20 cellular contexts compared by ENCODE assay signal in genomic region chr13:67015976-67016600, GRCh38.
DNase-seq lines count a peak whose midpoint lies in the region; FAIRE-seq and TF ChIP-seq lines count a peak whose summit lies in the region.
"Had no signal": no experiment of that assay in that cellular context is flagged by ENCODE, and none has a peak within 500 bp of the region (broad histone marks: within the 10 kb centered on the region; RNA-seq: fewer than 3 reads in every experiment).

No MANE protein-coding gene starts in this region.

- POLR2A ChIA-PET in A673 (lab: Charles Lee; ENCODE audit: low non-redundant PET), result no interaction called here
- POLR2A ChIA-PET in HEK293 (lab: Yijun Ruan, JAX), result no interaction called here

- intact Hi-C loops in A673 (cut with micrococcal nuclease; ENCODE audit: unreplicated experiment), result no loop called here

- DNase-seq in A673 (ENCODE audit: low spot score), result peak; percentile 66
- no peak for DNase-seq in H54 (ENCODE audit: insufficient read length, low spot score)
- DNase-seq in MM.1S, result no peak
- DNase-seq in activated CD4-positive, alpha-beta T cell treated with anti-CD3 and anti-CD28 coated beads for 1 hour, result no peak
- DNase-seq: 8988T; C1 segment of cervical spinal cord; Calu3; CD4-positive, alpha-beta memory T cell; COR-L47; DMS53; DMS79 treated with DMSO at 0.1 percent for 48 hours; GM23248; H9 had no signal

- no peak overlapping the region for H3K4me3 ChIP-seq in A673 (ENCODE audit: low read depth, low read length, poor library complexity, severe bottlenecking)
- no peak overlapping the region for H3K4me3 ChIP-seq in HEK293 (ENCODE audit: low read depth, low read length)
- H3K4me3 ChIP-seq in OCI-LY1 (ENCODE audit: low read depth, low read length, poor library complexity, severe bottlenecking), result no peak overlapping the region
- H3K4me3 ChIP-seq in MM.1S (ENCODE audit: low read length), result no peak overlapping the region
- H3K4me3 ChIP-seq: A549, GM23248 had no signal

- no peaks in the 10 kb centered on the region for H4K20me1 ChIP-seq in OCI-LY1 (ENCODE audit: insufficient read depth, low read length)
- no peaks in the 10 kb centered on the region for H4K20me1 ChIP-seq in MM.1S (ENCODE audit: insufficient read depth, low read length)

- H3K4me1 ChIP-seq in A673 (ENCODE audit: insufficient read depth, low read length, poor library complexity, severe bottlenecking) (no peaks in the 10 kb centered on the region), HEK293 (ENCODE audit: control insufficient read depth, insufficient read depth, low read length) (no peaks in the 10 kb centered on the region), OCI-LY1 (ENCODE audit: insufficient read depth, low read length, severe bottlenecking) (peaks cover 26% of the 10 kb centered on the region), MM.1S (ENCODE audit: low read length) (no peaks in the 10 kb centered on the region)
- H3K4me1 ChIP-seq: A549 had no signal

- TF ChIP-seq CTCF in A673 (conservative IDR thresholded peaks at IDR 0.05; ENCODE audit: low read depth, low read length), result no peak
- TF ChIP-seq CTCF in HEK293 (tag by site-specific recombination; IDR thresholded peaks at IDR 0.05), result no peak
- TF ChIP-seq CTCF in OCI-LY1 (IDR thresholded peaks at IDR 0.05; ENCODE audit: low read length), result no peak
- no peak for TF ChIP-seq CTCF in MM.1S (IDR thresholded peaks at IDR 0.05; ENCODE audit: low read length)

- H2AFZ ChIP-seq in OCI-LY1 (ENCODE audit: low read length), result peak overlapping the region; percentile 15; the same call in 1 of the 2 replicates
- H2AFZ ChIP-seq in MM.1S (ENCODE audit: low read length), result no peak overlapping the region
- H2AFZ ChIP-seq: GM23248 had no signal

- H3K79me2 ChIP-seq in OCI-LY1 (ENCODE audit: insufficient read depth, low read length) (no peaks in the 10 kb centered on the region), MM.1S (ENCODE audit: low read length) (no peaks in the 10 kb centered on the region)

- H3K27ac ChIP-seq in A673 (ENCODE audit: low read depth, low read length, poor library complexity, severe bottlenecking) (no peak overlapping the region), HEK293 (ENCODE audit: extremely low read depth, low read depth, low read length) (no peak overlapping the region), OCI-LY1 (ENCODE audit: low read depth, low read length, poor library complexity, severe bottlenecking) (no peak overlapping the region), MM.1S (ENCODE audit: low read length) (no peak overlapping the region)
- H3K27ac ChIP-seq: A549, GM23248 had no signal

- BruUV-seq in A673 (replicated peaks; lab: Mats Ljungman, UMichigan), result no TSS peak

- CTCF ChIA-PET in A673 (lab: Charles Lee), result no interaction called here
- CTCF ChIA-PET in HEK293 (lab: Yijun Ruan, JAX), result no interaction called here

- H3K27me3 ChIP-seq in A673 (replicated peaks; ENCODE audit: insufficient read depth, low read depth, low read length, poor library complexity) (peaks cover 88% of the 10 kb centered on the region), OCI-LY1 (ENCODE audit: insufficient read depth, low read length) (no peaks in the 10 kb centered on the region), MM.1S (replicated peaks; ENCODE audit: insufficient read depth, low read length) (no peaks in the 10 kb centered on the region)

- no peaks in the 10 kb centered on the region for H3K36me3 ChIP-seq in A673 (ENCODE audit: insufficient read depth, low read length, poor library complexity, severe bottlenecking)
- H3K36me3 ChIP-seq in HEK293 (ENCODE audit: control insufficient read depth in 2 of 2, insufficient read depth in 1 of 2, low read length in 2 of 2), result no peaks in the 10 kb centered on the region
- H3K36me3 ChIP-seq in OCI-LY1 (ENCODE audit: insufficient read depth, low read length), result no peaks in the 10 kb centered on the region
- H3K36me3 ChIP-seq in MM.1S (replicated peaks; ENCODE audit: insufficient read depth, low read length), result no peaks in the 10 kb centered on the region

- FAIRE-seq in H54 (lab: Jason Lieb, UNC), result no peak
- FAIRE-seq: A549, G401.6, GM12892, GM19239, H1 had no signal

- H3K9ac ChIP-seq in OCI-LY1 (ENCODE audit: low read length), result no peak overlapping the region
- H3K9ac ChIP-seq in MM.1S (ENCODE audit: low read length), result no peak overlapping the region
- H3K9ac ChIP-seq: GM23248 had no signal

- no peak overlapping the region for H3K4me2 ChIP-seq in OCI-LY1 (ENCODE audit: low read length)
- no peak overlapping the region for H3K4me2 ChIP-seq in MM.1S (ENCODE audit: low read depth, low read length)
- H3K4me2 ChIP-seq: A549 had no signal

- no peaks in the 10 kb centered on the region for H3K9me3 ChIP-seq in A673 (ENCODE audit: low read depth, low read length, poor library complexity, severe bottlenecking)
- no peaks in the 10 kb centered on the region for H3K9me3 ChIP-seq in HEK293 (ENCODE audit: control insufficient read depth, insufficient read depth, low read depth, low read length)
- peaks cover 15% of the 10 kb centered on the region for H3K9me3 ChIP-seq in OCI-LY1 (ENCODE audit: low read length)
- H3K9me3 ChIP-seq in MM.1S (replicated peaks; ENCODE audit: insufficient read depth, low read length), result no peaks in the 10 kb centered on the region
- H3K9me3 ChIP-seq: A549 had no signal

- H3K9me2 ChIP-seq in OCI-LY1 (ENCODE audit: low read depth, low read length) (no peaks in the 10 kb centered on the region), MM.1S (replicated peaks; ENCODE audit: insufficient read depth, low read length) (no peaks in the 10 kb centered on the region)

- no peaks in the 10 kb centered on the region for H3F3A ChIP-seq in OCI-LY1 (ENCODE audit: insufficient read depth, low read length)
- H3F3A ChIP-seq in MM.1S (ENCODE audit: insufficient read depth, low read length), result no peaks in the 10 kb centered on the region

- no peak for TF ChIP-seq POLR2A in H54 (IDR thresholded peaks at IDR 0.05; ENCODE audit: low read depth, low read length)

TF ChIP-seq in HEK293, 187 proteins besides CTCF, POLR2A, EP300 and RAD21:
- no peak for TF ChIP-seq ZEB2 (tag by site-specific recombination; IDR thresholded peaks at IDR 0.05)
- TF ChIP-seq PRDM4 (tag by site-specific recombination; IDR thresholded peaks at IDR 0.05), result peak; percentile 61; the same call in 1 of the 2 replicates
